Comparison of ENCODE assay signal across 1 cellular context in genomic region chr20:54047048-54047447, GRCh38.
TF ChIP-seq lines count a peak whose summit lies in the region.

No MANE protein-coding gene starts in this region.

TF ChIP-seq in K562, 482 proteins besides CTCF, POLR2A, EP300 and RAD21 (continued from another document):
- TF ChIP-seq E2F4 (CRISPR knock-in tag; IDR thresholded peaks at IDR 0.05; ENCODE audit: low read depth) (no peak), C11orf30 (IDR thresholded peaks at IDR 0.05; ENCODE audit: low read depth) (peak; percentile 26), MCM5 (IDR thresholded peaks at IDR 0.05; ENCODE audit: low read depth) (no peak), ZBTB11 (CRISPR knock-in tag; IDR thresholded peaks at IDR 0.05) (peak in 1 of 3 experiments; percentile 39; a peak in 1 of 6 replicates), SMAD4 (CRISPR knock-in tag; conservative IDR thresholded peaks at IDR 0.05) (0 out of 2 replicates have a peak, but pooled peaks have one; percentile 15), ZNF695 (CRISPR knock-in tag; IDR thresholded peaks at IDR 0.05) (no peak), HLTF (IDR thresholded peaks at IDR 0.05) (no peak), ARID4B (CRISPR knock-in tag; IDR thresholded peaks at IDR 0.05) (no peak), CBFA2T3 (IDR thresholded peaks at IDR 0.05) (peak; percentile 28; the same call in 1 of the 2 replicates), ZNF75A (CRISPR knock-in tag; IDR thresholded peaks at IDR 0.05) (no peak), NFE2 (IDR thresholded peaks at IDR 0.05; ENCODE audit: low read depth) (0 out of 2 replicates have a peak, but pooled peaks have one; percentile 11), TAL1 (IDR thresholded peaks at IDR 0.05) (0 out of 2 replicates have a peak, but pooled peaks have one; percentile 9), ZC3H8 (IDR thresholded peaks at IDR 0.05) (no peak), NFRKB (IDR thresholded peaks at IDR 0.05; ENCODE audit: low read depth) (no peak), PRPF4 (IDR thresholded peaks at IDR 0.05; ENCODE audit: insufficient read depth, low read depth, low read length, poor library complexity, severe bottlenecking) (no peak), CEBPB (tag; IDR thresholded peaks at IDR 0.05) (peak; percentile 63), SOX6 (IDR thresholded peaks at IDR 0.05) (no peak), SIRT6 (IDR thresholded peaks at IDR 0.05; ENCODE audit: low read depth, low read length) (no peak), SMARCC2 (IDR thresholded peaks at IDR 0.05; ENCODE audit: low read depth) (no peak), BRCA1 (IDR thresholded peaks at IDR 0.05) (no peak), BRCA1 (CRISPR knock-in tag; IDR thresholded peaks at IDR 0.05) (no peak), SFPQ (IDR thresholded peaks at IDR 0.05; ENCODE audit: low read depth, low read length) (no peak), SAFB (IDR thresholded peaks at IDR 0.05; ENCODE audit: borderline replicate concordance, low read depth, low read length) (no peak), TAF9B (IDR thresholded peaks at IDR 0.05; ENCODE audit: partially characterized antibody) (no peak), NUFIP1 (IDR thresholded peaks at IDR 0.05; ENCODE audit: partially characterized antibody) (no peak), NFE2L1 (tag; IDR thresholded peaks at IDR 0.05; ENCODE audit: borderline replicate concordance, low read depth) (no peak), ID3 (CRISPR knock-in tag; IDR thresholded peaks at IDR 0.05) (no peak), ID3 (tag; IDR thresholded peaks at IDR 0.05) (no peak), HMGN3 (IDR thresholded peaks at IDR 0.05; ENCODE audit: borderline replicate concordance, extremely low read depth, insufficient read length, low read depth, low read length) (no peak), PRDM10 (IDR thresholded peaks at IDR 0.05; ENCODE audit: partially characterized antibody) (peak; percentile 51)
